In genomic region chr4:24768604-24769003, GRCh38 we compare ENCODE assay signal across 14 cellular contexts. TPM values are rescaled to one million over a fixed set of nuclear protein-coding genes. Genes with fewer than 3 reads are reported as not detected.
DNase-seq lines count a peak whose midpoint lies in the region; ATAC-seq and TF ChIP-seq lines count a peak whose summit lies in the region.
"Had no signal": no experiment of that assay in that cellular context is flagged by ENCODE, and none has a peak within 500 bp of the region (broad histone marks: within the 10 kb centered on the region; RNA-seq: fewer than 3 reads in every experiment).

No MANE protein-coding gene starts in this region.

- no peak overlapping the region for H3K4me3 ChIP-seq in foreskin fibroblast (ENCODE audit: low read depth in 1 of 2, low read length in 2 of 2)

- POLR2A ChIA-PET in RWPE1 (lab: Yijun Ruan, JAX; ENCODE audit: low non-redundant PET): no interaction called here

- peaks cover 12% of the 10 kb centered on the region for H3K4me1 Mint-ChIP-seq in activated CD8-positive, alpha-beta memory T cell treated with anti-CD3 and anti-CD28 coated beads, Interleukin-2, amount 10 ng/mL, durations not matched to agents 7 days and 5 days
- H3K4me1 Mint-ChIP-seq: memory B cell had no signal

- DNase-seq in NOMO-1 treated with DMSO at 0.1 percent for 48 hours (lab: John Stamatoyannopoulos, UW; ENCODE audit: unreplicated experiment) (peak; percentile 42), foreskin fibroblast (no peak), SW480 (ENCODE audit: low spot score) (no peak), RWPE1 (ENCODE audit: low spot score) (no peak)
- DNase-seq in activated CD8-positive, alpha-beta memory T cell treated with anti-CD3 and anti-CD28 coated beads, Interleukin-2, amount 10 ng/mL, durations not matched to agents 7 days and 5 days: no peak
- DNase-seq: aorta; CD4-positive, alpha-beta T cell; NCI-H2029; stimulated activated CD4-positive, alpha-beta T cell treated with anti-CD3 and anti-CD28 coated beads, Interleukin-2, amount 100 ng/mL, for 48 hours had no signal

- H3K27ac ChIP-seq in RWPE1: no peak overlapping the region

- ATAC-seq in GM18868 (IDR thresholded peaks at IDR 0.05; ENCODE audit: unreplicated experiment) (peak; percentile 67), GM21526 (IDR thresholded peaks at IDR 0.05; ENCODE audit: low FRiP score, unreplicated experiment) (peak; percentile 87), HG03064 (IDR thresholded peaks at IDR 0.05; ENCODE audit: low read depth, unreplicated experiment) (peak; percentile 72)
- ATAC-seq in activated CD8-positive, alpha-beta memory T cell treated with anti-CD3 and anti-CD28 coated beads, Interleukin-2, amount 10 ng/mL, durations not matched to agents 7 days and 5 days: no peak

- H3K36me3 Mint-ChIP-seq in activated CD8-positive, alpha-beta memory T cell treated with anti-CD3 and anti-CD28 coated beads, Interleukin-2, amount 10 ng/mL, durations not matched to agents 7 days and 5 days: no peaks in the 10 kb centered on the region
- H3K36me3 Mint-ChIP-seq: memory B cell had no signal

- CTCF ChIA-PET in RWPE1 (lab: Yijun Ruan, JAX): no interaction called here
- CTCF ChIA-PET in activated CD8-positive, alpha-beta memory T cell treated with anti-CD3 and anti-CD28 coated beads, Interleukin-2, amount 10 ng/mL, durations not matched to agents 7 days and 5 days (lab: Charles Lee): no interaction called here

- no peak overlapping the region for H3K4me3 Mint-ChIP-seq in activated CD8-positive, alpha-beta memory T cell treated with anti-CD3 and anti-CD28 coated beads, Interleukin-2, amount 10 ng/mL, durations not matched to agents 7 days and 5 days
- H3K4me3 Mint-ChIP-seq: CD4-positive, alpha-beta T cell; memory B cell had no signal

- H3K9me3 Mint-ChIP-seq in activated CD8-positive, alpha-beta memory T cell treated with anti-CD3 and anti-CD28 coated beads, Interleukin-2, amount 10 ng/mL, durations not matched to agents 7 days and 5 days (ENCODE audit: low read depth): peaks cover 3% of the 10 kb centered on the region
- H3K9me3 Mint-ChIP-seq: CD4-positive, alpha-beta T cell had no signal

- no peak for TF ChIP-seq CTCF in foreskin fibroblast (IDR thresholded peaks at IDR 0.05; ENCODE audit: low read depth, low read length)
- TF ChIP-seq CTCF in RWPE1 (conservative IDR thresholded peaks at IDR 0.05; ENCODE audit: low read depth): no peak

- no peak overlapping the region for H3K27ac Mint-ChIP-seq in activated CD8-positive, alpha-beta memory T cell treated with anti-CD3 and anti-CD28 coated beads, Interleukin-2, amount 10 ng/mL, durations not matched to agents 7 days and 5 days
- H3K27ac Mint-ChIP-seq: CD4-positive, alpha-beta T cell; memory B cell; progenitor cell of endocrine pancreas had no signal

- H3K27me3 Mint-ChIP-seq in activated CD8-positive, alpha-beta memory T cell treated with anti-CD3 and anti-CD28 coated beads, Interleukin-2, amount 10 ng/mL, durations not matched to agents 7 days and 5 days: no peaks in the 10 kb centered on the region

RNA-seq across cellular contexts. Expression of gene SOD3, which starts 26.8 kb away (rescaled TPM):
- total RNA-seq in activated CD8-positive, alpha-beta memory T cell treated with anti-CD3 and anti-CD28 coated beads, Interleukin-2, amount 10 ng/mL, durations not matched to agents 7 days and 5 days: not detected
- total RNA-seq: CD4-positive, alpha-beta T cell had no signal
